In genomic region chr12:108642899-108643654, GRCh38 we compare ENCODE assay signal across 15 cellular contexts. TPM values are rescaled to one million over a fixed set of nuclear protein-coding genes. Genes with fewer than 3 reads are reported as not detected.
DNase-seq lines count a peak whose midpoint lies in the region; TF ChIP-seq lines count a peak whose summit lies in the region.
"Had no signal": no experiment of that assay in that cellular context is flagged by ENCODE, and none has a peak within 500 bp of the region (broad histone marks: within the 10 kb centered on the region; RNA-seq: fewer than 3 reads in every experiment).

No MANE protein-coding gene starts in this region.

- H3K4me2 ChIP-seq in MM.1S (ENCODE audit: low read depth, low read length): peak overlapping the region; percentile 0; the same call in 1 of the 2 replicates

- no peak overlapping the region for H2AFZ ChIP-seq in MM.1S (ENCODE audit: low read length)

- intact Hi-C loops in dorsolateral prefrontal cortex (cut with DNase I) (no loop called here), sigmoid colon (cut with DNase I) (no loop called here), colonic mucosa (cut with DNase I) (no loop called here)

- TF ChIP-seq CTCF in MM.1S (IDR thresholded peaks at IDR 0.05; ENCODE audit: low read length) (no peak), dorsolateral prefrontal cortex (IDR thresholded peaks at IDR 0.05 in 54 of 56, conservative IDR thresholded peaks at IDR 0.05 in 2 of 56; ENCODE audit: low read depth in 1 of 56, partially characterized antibody in 56 of 56) (no peak), sigmoid colon (IDR thresholded peaks at IDR 0.05) (no peak), colonic mucosa (IDR thresholded peaks at IDR 0.05) (no peak)

- H3K9me3 ChIP-seq in MM.1S (replicated peaks; ENCODE audit: insufficient read depth, low read length) (no peaks in the 10 kb centered on the region), sigmoid colon (no peaks in the 10 kb centered on the region), colonic mucosa (no peaks in the 10 kb centered on the region)
- H3K9me3 ChIP-seq: BE2C, testis had no signal

- 97% methylated on average over 1 of the region's 1 CpG for WGBS in sigmoid colon, 2 donors

- H3K4me3 ChIP-seq in MM.1S (ENCODE audit: low read length) (no peak overlapping the region), dorsolateral prefrontal cortex (no peak overlapping the region), sigmoid colon (no peak overlapping the region), colonic mucosa (no peak overlapping the region)
- H3K4me3 ChIP-seq: testis had no signal

- peak overlapping the region; percentile 3; the same call in 1 of the 2 replicates for H3K27ac ChIP-seq in MM.1S (ENCODE audit: low read length)
- peak overlapping the region in 44 of 59 donors; percentile 2 to 95 (median 64) for H3K27ac ChIP-seq in dorsolateral prefrontal cortex
- peak overlapping the region; percentile 55 to 63 (median 60) for H3K27ac ChIP-seq in sigmoid colon
- no peak overlapping the region for H3K27ac ChIP-seq in colonic mucosa

- H3K79me2 ChIP-seq in MM.1S (ENCODE audit: low read length): peaks cover 64% of the 10 kb centered on the region

- peak; percentile 51 for DNase-seq in DMS53 (lab: John Stamatoyannopoulos, UW)
- no peak for DNase-seq in MM.1S
- no peak for DNase-seq in dorsolateral prefrontal cortex
- DNase-seq in sigmoid colon: no peak
- no peak for DNase-seq in NCI-H2107 (lab: John Stamatoyannopoulos, UW)
- no peak for DNase-seq in colonic mucosa
- no peak for DNase-seq in activated effector memory CD4-positive, alpha-beta T cell treated with Interleukin-2 at 50 U/mL for 16 hours
- DNase-seq: activated CD4-positive, alpha-beta T cell treated with anti-CD3 and anti-CD28 coated beads for 36 hours; activated gamma-delta T cell treated with Interleukin-2 at 50 U/mL for 16 hours; BE2C; DND-41; NCI-H1048; stimulated activated CD4-positive, alpha-beta T cell treated with anti-CD3 and anti-CD28 coated beads, Interleukin-4, amount 100 ng/mL, for 24 hours; stimulated activated CD8-positive, alpha-beta memory T cell treated with anti-CD3 and anti-CD28 coated beads, Interleukin-4, amount 100 ng/mL, for 48 hours; testis had no signal

- no peak for TF ChIP-seq POLR2A in sigmoid colon (IDR thresholded peaks at IDR 0.05)

- H4K20me1 ChIP-seq in MM.1S (ENCODE audit: insufficient read depth, low read length): no peaks in the 10 kb centered on the region

- no peaks in the 10 kb centered on the region for H3K9me2 ChIP-seq in MM.1S (replicated peaks; ENCODE audit: insufficient read depth, low read length)

- H3F3A ChIP-seq in MM.1S (ENCODE audit: insufficient read depth, low read length): peaks cover 38% of the 10 kb centered on the region

- H3K9ac ChIP-seq in MM.1S (ENCODE audit: low read length): no peak overlapping the region
- H3K9ac ChIP-seq in colonic mucosa (ENCODE audit: low read depth in 2 of 2, low read length in 2 of 2): no peak overlapping the region

- peaks cover 3% of the 10 kb centered on the region; the same call in 1 of the 2 replicates for H3K36me3 ChIP-seq in MM.1S (replicated peaks; ENCODE audit: insufficient read depth, low read length)
- H3K36me3 ChIP-seq in sigmoid colon: peaks cover 13 to 37% (median 21%) of the 10 kb centered on the region in 4 donors
- H3K36me3 ChIP-seq in colonic mucosa: peaks cover 7% of the 10 kb centered on the region

- H3K4me1 ChIP-seq in MM.1S (ENCODE audit: low read length) (peaks cover 43% of the 10 kb centered on the region), sigmoid colon (peaks cover 0 to 54% (median 33%) of the 10 kb centered on the region in 4 donors), colonic mucosa (no peaks in the 10 kb centered on the region)

- TF ChIP-seq EP300 in sigmoid colon (IDR thresholded peaks at IDR 0.05): no peak

- no peaks in the 10 kb centered on the region for H3K27me3 ChIP-seq in MM.1S (replicated peaks; ENCODE audit: insufficient read depth, low read length)
- no peaks in the 10 kb centered on the region for H3K27me3 ChIP-seq in dorsolateral prefrontal cortex
- H3K27me3 ChIP-seq in sigmoid colon: no peaks in the 10 kb centered on the region
- no peaks in the 10 kb centered on the region for H3K27me3 ChIP-seq in colonic mucosa
- H3K27me3 ChIP-seq: BE2C, testis had no signal

RNA-seq across cellular contexts. Expression of gene SELPLG, which starts 9.4 kb away (rescaled TPM):
- total RNA-seq in dorsolateral prefrontal cortex: 10 to 100 TPM in 39 of 120 experiments, 1 to 10 TPM in 81; 1.8 to 27.0 (median 7.9) TPM
- total RNA-seq in sigmoid colon: 1 to 10 TPM; 6.1 to 10.0 (median 7.6) TPM
- 10 to 100 TPM in 1 of 3 donors, 1 to 10 TPM in 2; 1.8 to 26.1 (median 6.7) TPM for polyA plus RNA-seq in sigmoid colon
- total RNA-seq in colonic mucosa: 1 to 10 TPM; 2.5 to 4.4 TPM

RNA-seq across cellular contexts. Expression of gene TMEM119, which starts 45.2 kb away (rescaled TPM):
- 10 to 100 TPM in 35 of 120 experiments, 1 to 10 TPM in 85; 1.3 to 25.3 (median 7.9) TPM for total RNA-seq in dorsolateral prefrontal cortex
- 10 to 100 TPM in 1 of 4 donors, 1 to 10 TPM in 2, under 1 TPM in 1; 0.95 to 11.6 (median 6.7) TPM for total RNA-seq in sigmoid colon
- polyA plus RNA-seq in sigmoid colon: 10 to 100 TPM in 1 of 3 donors, 1 to 10 TPM in 2; 1.8 to 16.9 (median 2.4) TPM
- 1 to 10 TPM; 7.2 to 8.8 TPM for total RNA-seq in colonic mucosa
